In the genomic region with DNA sequence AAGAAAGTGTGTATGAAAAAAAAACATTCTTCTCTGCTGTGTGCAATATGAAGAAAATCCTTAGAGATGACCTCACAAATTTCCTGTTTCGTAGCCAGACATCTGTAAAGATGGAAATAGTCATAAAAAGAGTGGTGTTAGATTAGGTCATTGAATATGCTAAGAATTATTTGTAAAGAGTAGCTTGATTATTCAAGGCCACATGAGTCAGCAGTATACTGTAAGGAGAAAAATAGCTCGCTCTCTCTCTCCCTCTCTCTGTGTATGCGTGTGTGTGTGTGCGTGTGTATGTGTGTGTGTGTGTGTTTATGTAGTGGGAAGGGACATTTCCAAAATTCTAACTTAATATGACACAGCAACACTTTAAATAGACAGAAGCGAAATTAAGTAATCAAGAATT, we compare ENCODE assay signal across 1 cellular context.
TF ChIP-seq lines count a peak whose summit lies in the region.

No MANE protein-coding gene starts in this region.

TF ChIP-seq in IMR-90, 13 proteins besides CTCF, POLR2A, EP300 and RAD21:
- TF ChIP-seq, protein P1, sequence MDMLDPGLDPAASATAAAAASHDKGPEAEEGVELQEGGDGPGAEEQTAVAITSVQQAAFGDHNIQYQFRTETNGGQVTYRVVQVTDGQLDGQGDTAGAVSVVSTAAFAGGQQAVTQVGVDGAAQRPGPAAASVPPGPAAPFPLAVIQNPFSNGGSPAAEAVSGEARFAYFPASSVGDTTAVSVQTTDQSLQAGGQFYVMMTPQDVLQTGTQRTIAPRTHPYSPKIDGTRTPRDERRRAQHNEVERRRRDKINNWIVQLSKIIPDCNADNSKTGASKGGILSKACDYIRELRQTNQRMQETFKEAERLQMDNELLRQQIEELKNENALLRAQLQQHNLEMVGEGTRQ (IDR thresholded peaks at IDR 0.05; ENCODE audit: low read depth, low read length), result no peak
- TF ChIP-seq NFE2L2 (IDR thresholded peaks at IDR 0.05; ENCODE audit: low read depth, low read length), result peak; percentile 83
- peak; percentile 58 for TF ChIP-seq MAFK (IDR thresholded peaks at IDR 0.05; ENCODE audit: low read depth, low read length)
- TF ChIP-seq RCOR1 (IDR thresholded peaks at IDR 0.05; ENCODE audit: insufficient replicate concordance, low read length), result no peak
- 0 out of 2 replicates have a peak, but pooled peaks have one; percentile 13 for TF ChIP-seq CEBPB (IDR thresholded peaks at IDR 0.05; ENCODE audit: low read depth, low read length)
- TF ChIP-seq FOS (IDR thresholded peaks at IDR 0.05; ENCODE audit: low read depth, low read length), result no peak; the same call in 1 of the 2 replicates
